ENCODE assay signal across 20 cellular contexts in genomic region chr15:40072216-40072990, GRCh38. TPM values are rescaled to one million over a fixed set of nuclear protein-coding genes. Genes with fewer than 3 reads are reported as not detected.
DNase-seq lines count a peak whose midpoint lies in the region; ATAC-seq and TF ChIP-seq lines count a peak whose summit lies in the region.
"Had no signal": no experiment of that assay in that cellular context is flagged by ENCODE, and none has a peak within 500 bp of the region (broad histone marks: within the 10 kb centered on the region; RNA-seq: fewer than 3 reads in every experiment).

No MANE protein-coding gene starts in this region.

- ATAC-seq in mucosa of descending colon (peak; percentile 10), upper lobe of right lung (no peak), HG03521 (IDR thresholded peaks at IDR 0.05; ENCODE audit: unreplicated experiment) (no peak), omental fat pad (ENCODE audit: low FRiP score) (no peak), GM19452 (IDR thresholded peaks at IDR 0.05; ENCODE audit: unreplicated experiment) (no peak)
- ATAC-seq: A549; stimulated activated naive CD8-positive, alpha-beta T cell treated with anti-CD3 and anti-CD28 coated beads, Interleukin-15, amount 100 ng/mL, for 72 hours had no signal

- H3K36me3 ChIP-seq in right atrium auricular region: no peaks in the 10 kb centered on the region
- H3K36me3 ChIP-seq in mucosa of descending colon (ENCODE audit: low read depth): no peaks in the 10 kb centered on the region
- H3K36me3 ChIP-seq in upper lobe of right lung: no peaks in the 10 kb centered on the region
- H3K36me3 ChIP-seq: adrenal gland had no signal

- no peaks in the 10 kb centered on the region for H3K9me3 Mint-ChIP-seq in endothelial cell (ENCODE audit: unreplicated experiment)
- H3K9me3 Mint-ChIP-seq: activated CD4-positive, alpha-beta T cell treated with anti-CD3 and anti-CD28 coated beads, Interleukin-2, amount 10 ng/mL, durations not matched to agents 7 days and 5 days; stimulated activated naive CD8-positive, alpha-beta T cell treated with anti-CD3 and anti-CD28 coated beads, Interleukin-15, amount 100 ng/mL, for 72 hours had no signal

- H3K4me3 Mint-ChIP-seq in endothelial cell (ENCODE audit: unreplicated experiment): peak overlapping the region; percentile 5
- H3K4me3 Mint-ChIP-seq: activated CD4-positive, alpha-beta T cell treated with anti-CD3 and anti-CD28 coated beads, Interleukin-2, amount 10 ng/mL, durations not matched to agents 7 days and 5 days had no signal

- H3K27ac ChIP-seq in right atrium auricular region: no peak overlapping the region
- peak overlapping the region; percentile 11 for H3K27ac ChIP-seq in upper lobe of right lung
- H3K27ac ChIP-seq: A549, adrenal gland, C4-2B, dorsolateral prefrontal cortex had no signal

- H3K27me3 ChIP-seq in right atrium auricular region: no peaks in the 10 kb centered on the region
- H3K27me3 ChIP-seq in upper lobe of right lung: no peaks in the 10 kb centered on the region
- H3K27me3 ChIP-seq: adrenal gland had no signal

- H3K27me3 Mint-ChIP-seq in endothelial cell (ENCODE audit: unreplicated experiment): peaks cover 13% of the 10 kb centered on the region
- H3K27me3 Mint-ChIP-seq: activated CD4-positive, alpha-beta T cell treated with anti-CD3 and anti-CD28 coated beads, Interleukin-2, amount 10 ng/mL, durations not matched to agents 7 days and 5 days had no signal

- peaks cover 0 to 23% of the 10 kb centered on the region in 2 donors for H3K4me1 ChIP-seq in right atrium auricular region
- H3K4me1 ChIP-seq in mucosa of descending colon (ENCODE audit: low read depth): peaks cover 30% of the 10 kb centered on the region
- peaks cover 22% of the 10 kb centered on the region for H3K4me1 ChIP-seq in upper lobe of right lung

- peaks cover 29% of the 10 kb centered on the region for H3K4me1 Mint-ChIP-seq in endothelial cell (ENCODE audit: unreplicated experiment)

- no peaks in the 10 kb centered on the region for H3K9me3 ChIP-seq in right atrium auricular region
- H3K9me3 ChIP-seq in mucosa of descending colon: no peaks in the 10 kb centered on the region
- no peaks in the 10 kb centered on the region for H3K9me3 ChIP-seq in upper lobe of right lung
- H3K9me3 ChIP-seq: A549, adrenal gland had no signal

- H3K36me3 Mint-ChIP-seq in endothelial cell (ENCODE audit: low read depth, unreplicated experiment): peaks cover 5% of the 10 kb centered on the region

- TF ChIP-seq CTCF in right atrium auricular region (IDR thresholded peaks at IDR 0.05): no peak
- no peak for TF ChIP-seq CTCF in endothelial cell (IDR thresholded peaks at IDR 0.05; ENCODE audit: unreplicated experiment)
- TF ChIP-seq CTCF in mucosa of descending colon (IDR thresholded peaks at IDR 0.05): no peak
- peak; percentile 5 for TF ChIP-seq CTCF in upper lobe of right lung (IDR thresholded peaks at IDR 0.05)
- no peak for TF ChIP-seq CTCF in omental fat pad (IDR thresholded peaks at IDR 0.05)

- H3K27ac Mint-ChIP-seq in endothelial cell (ENCODE audit: unreplicated experiment): peak overlapping the region; percentile 92
- H3K27ac Mint-ChIP-seq: activated CD4-positive, alpha-beta T cell treated with anti-CD3 and anti-CD28 coated beads, Interleukin-2, amount 10 ng/mL, durations not matched to agents 7 days and 5 days had no signal

- intact Hi-C loops in cardiac septum (cut with DNase I) (no loop called here), mucosa of descending colon (cut with DNase I, micrococcal nuclease) (no loop called here), upper lobe of right lung (cut with DNase I) (no loop called here)

- peak; percentile 56 for DNase-seq in cardiac septum (ENCODE audit: low spot score)
- DNase-seq in right atrium auricular region (ENCODE audit: low spot score): no peak
- peak; percentile 52 for DNase-seq in endothelial cell (ENCODE audit: low spot score)
- DNase-seq in mucosa of descending colon: peak in 2 of 3 donors; percentile 58 to 60
- DNase-seq in upper lobe of right lung: peak; percentile 63
- no peak for DNase-seq in omental fat pad (ENCODE audit: low spot score)
- DNase-seq: activated CD4-positive, alpha-beta T cell treated with anti-CD3 and anti-CD28 coated beads, Interleukin-2, amount 10 ng/mL, durations not matched to agents 7 days and 5 days; activated CD8-positive, alpha-beta memory T cell treated with anti-CD3 and anti-CD28 coated beads, Interleukin-2, amount 50 U/mL, for 4 hours; activated gamma-delta T cell; adrenal gland; dorsolateral prefrontal cortex; erythroblast; HCEC 1CT; NCI-H446; RPMI8226; stimulated activated naive CD8-positive, alpha-beta T cell treated with anti-CD3 and anti-CD28 coated beads, Interleukin-15, amount 100 ng/mL, for 72 hours had no signal

- no peak overlapping the region for H3K4me3 ChIP-seq in right atrium auricular region
- H3K4me3 ChIP-seq in mucosa of descending colon: no peak overlapping the region
- no peak overlapping the region for H3K4me3 ChIP-seq in upper lobe of right lung
- H3K4me3 ChIP-seq: A549, adrenal gland had no signal

RNA-seq across cellular contexts. Expression of gene SRP14, which starts 33.4 kb away (rescaled TPM):
- total RNA-seq in cardiac septum (168 TPM), right atrium auricular region (100 to 1,000 TPM; 255 to 283 TPM), endothelial cell (ENCODE audit: unreplicated experiment) (235 TPM), mucosa of descending colon (100 to 1,000 TPM; 131 to 154 (median 142) TPM), upper lobe of right lung (132 TPM), omental fat pad (100 to 1,000 TPM; 276 to 299 (median 286) TPM)

RNA-seq across cellular contexts. Expression of gene BMF, which starts 36.3 kb away (rescaled TPM):
- 1.1 TPM for total RNA-seq in cardiac septum
- 1 to 10 TPM; 1.3 to 3.0 TPM for total RNA-seq in right atrium auricular region
- total RNA-seq in endothelial cell (ENCODE audit: unreplicated experiment): 153 TPM
- total RNA-seq in mucosa of descending colon: 10 to 100 TPM; 12.6 to 32.1 (median 28.7) TPM
- 15.4 TPM for total RNA-seq in upper lobe of right lung
- total RNA-seq in omental fat pad: 1 to 10 TPM; 3.7 to 7.7 (median 5.3) TPM

Comparison
In these comparisons a context has a peak if more than half of its experiments do, and no peak if none do; other contexts are left out.
1. DNase-seq: peak in cardiac septum (single experiment), endothelial cell (single experiment), mucosa of descending colon (2 of 3) and upper lobe of right lung (single experiment); none in right atrium auricular region (single experiment) and omental fat pad (single experiment).